1 cellular context compared by ENCODE assay signal in the genomic region with DNA sequence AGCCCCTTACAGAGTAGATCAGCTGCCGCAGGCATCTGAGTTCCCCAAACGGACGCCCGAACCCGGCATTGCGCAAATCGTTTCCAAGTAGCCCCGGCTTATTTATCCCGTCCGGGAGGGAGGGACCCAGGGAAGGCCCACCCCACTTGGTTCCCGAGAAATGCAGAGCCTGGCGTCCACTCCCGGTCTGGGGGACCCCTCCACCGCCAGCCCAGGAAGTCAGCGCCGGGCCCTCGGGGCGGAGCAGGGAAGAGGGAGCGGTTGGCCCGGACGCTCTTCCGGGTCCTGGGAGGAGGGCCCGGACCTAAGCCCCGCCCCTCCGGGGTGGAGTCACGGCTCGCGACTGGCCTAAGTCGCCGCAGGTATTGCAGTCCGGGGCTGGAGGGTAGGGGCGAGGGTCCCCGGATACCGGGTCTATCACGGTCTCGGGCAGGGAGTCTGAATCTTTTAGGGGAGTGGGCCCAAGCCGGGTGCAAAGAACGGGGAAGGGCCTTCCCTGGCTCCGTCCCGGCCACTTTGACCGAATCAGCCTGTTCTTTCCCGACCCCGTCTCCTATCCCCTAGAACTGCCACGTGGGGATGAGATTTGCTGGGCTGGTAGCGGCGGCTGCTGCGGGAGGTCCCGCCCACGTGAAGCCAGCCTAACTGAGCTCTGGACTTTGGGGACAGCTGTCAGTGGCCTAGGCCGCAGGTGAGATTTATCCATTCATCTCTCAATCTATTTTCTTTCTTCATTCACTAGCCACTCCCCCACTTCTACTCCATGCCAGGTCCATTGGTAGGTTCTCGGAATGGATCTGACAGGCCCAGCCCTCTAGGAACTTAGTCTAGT.
TF ChIP-seq lines count a peak whose summit lies in the region.

A gene with protein sequence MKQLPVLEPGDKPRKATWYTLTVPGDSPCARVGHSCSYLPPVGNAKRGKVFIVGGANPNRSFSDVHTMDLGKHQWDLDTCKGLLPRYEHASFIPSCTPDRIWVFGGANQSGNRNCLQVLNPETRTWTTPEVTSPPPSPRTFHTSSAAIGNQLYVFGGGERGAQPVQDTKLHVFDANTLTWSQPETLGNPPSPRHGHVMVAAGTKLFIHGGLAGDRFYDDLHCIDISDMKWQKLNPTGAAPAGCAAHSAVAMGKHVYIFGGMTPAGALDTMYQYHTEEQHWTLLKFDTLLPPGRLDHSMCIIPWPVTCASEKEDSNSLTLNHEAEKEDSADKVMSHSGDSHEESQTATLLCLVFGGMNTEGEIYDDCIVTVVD (plus strand): TSS at position 327 of the 832 bp plus-strand sequence. CDS start 2,472 bp downstream, outside the sequence.

TF ChIP-seq in K562, 482 proteins besides CTCF, POLR2A, EP300 and RAD21 (continued from another document and continues in another):
- TF ChIP-seq, protein P1, sequence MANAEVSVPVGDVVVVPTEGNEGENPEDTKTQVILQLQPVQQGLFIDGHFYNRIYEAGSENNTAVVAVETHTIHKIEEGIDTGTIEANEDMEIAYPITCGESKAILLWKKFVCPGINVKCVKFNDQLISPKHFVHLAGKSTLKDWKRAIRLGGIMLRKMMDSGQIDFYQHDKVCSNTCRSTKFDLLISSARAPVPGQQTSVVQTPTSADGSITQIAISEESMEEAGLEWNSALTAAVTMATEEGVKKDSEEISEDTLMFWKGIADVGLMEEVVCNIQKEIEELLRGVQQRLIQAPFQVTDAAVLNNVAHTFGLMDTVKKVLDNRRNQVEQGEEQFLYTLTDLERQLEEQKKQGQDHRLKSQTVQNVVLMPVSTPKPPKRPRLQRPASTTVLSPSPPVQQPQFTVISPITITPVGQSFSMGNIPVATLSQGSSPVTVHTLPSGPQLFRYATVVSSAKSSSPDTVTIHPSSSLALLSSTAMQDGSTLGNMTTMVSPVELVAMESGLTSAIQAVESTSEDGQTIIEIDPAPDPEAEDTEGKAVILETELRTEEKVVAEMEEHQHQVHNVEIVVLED (CRISPR knock-in tag; IDR thresholded peaks at IDR 0.05) = peak; percentile 21; the same call in 1 of the 2 replicates
- TF ChIP-seq, protein P2, sequence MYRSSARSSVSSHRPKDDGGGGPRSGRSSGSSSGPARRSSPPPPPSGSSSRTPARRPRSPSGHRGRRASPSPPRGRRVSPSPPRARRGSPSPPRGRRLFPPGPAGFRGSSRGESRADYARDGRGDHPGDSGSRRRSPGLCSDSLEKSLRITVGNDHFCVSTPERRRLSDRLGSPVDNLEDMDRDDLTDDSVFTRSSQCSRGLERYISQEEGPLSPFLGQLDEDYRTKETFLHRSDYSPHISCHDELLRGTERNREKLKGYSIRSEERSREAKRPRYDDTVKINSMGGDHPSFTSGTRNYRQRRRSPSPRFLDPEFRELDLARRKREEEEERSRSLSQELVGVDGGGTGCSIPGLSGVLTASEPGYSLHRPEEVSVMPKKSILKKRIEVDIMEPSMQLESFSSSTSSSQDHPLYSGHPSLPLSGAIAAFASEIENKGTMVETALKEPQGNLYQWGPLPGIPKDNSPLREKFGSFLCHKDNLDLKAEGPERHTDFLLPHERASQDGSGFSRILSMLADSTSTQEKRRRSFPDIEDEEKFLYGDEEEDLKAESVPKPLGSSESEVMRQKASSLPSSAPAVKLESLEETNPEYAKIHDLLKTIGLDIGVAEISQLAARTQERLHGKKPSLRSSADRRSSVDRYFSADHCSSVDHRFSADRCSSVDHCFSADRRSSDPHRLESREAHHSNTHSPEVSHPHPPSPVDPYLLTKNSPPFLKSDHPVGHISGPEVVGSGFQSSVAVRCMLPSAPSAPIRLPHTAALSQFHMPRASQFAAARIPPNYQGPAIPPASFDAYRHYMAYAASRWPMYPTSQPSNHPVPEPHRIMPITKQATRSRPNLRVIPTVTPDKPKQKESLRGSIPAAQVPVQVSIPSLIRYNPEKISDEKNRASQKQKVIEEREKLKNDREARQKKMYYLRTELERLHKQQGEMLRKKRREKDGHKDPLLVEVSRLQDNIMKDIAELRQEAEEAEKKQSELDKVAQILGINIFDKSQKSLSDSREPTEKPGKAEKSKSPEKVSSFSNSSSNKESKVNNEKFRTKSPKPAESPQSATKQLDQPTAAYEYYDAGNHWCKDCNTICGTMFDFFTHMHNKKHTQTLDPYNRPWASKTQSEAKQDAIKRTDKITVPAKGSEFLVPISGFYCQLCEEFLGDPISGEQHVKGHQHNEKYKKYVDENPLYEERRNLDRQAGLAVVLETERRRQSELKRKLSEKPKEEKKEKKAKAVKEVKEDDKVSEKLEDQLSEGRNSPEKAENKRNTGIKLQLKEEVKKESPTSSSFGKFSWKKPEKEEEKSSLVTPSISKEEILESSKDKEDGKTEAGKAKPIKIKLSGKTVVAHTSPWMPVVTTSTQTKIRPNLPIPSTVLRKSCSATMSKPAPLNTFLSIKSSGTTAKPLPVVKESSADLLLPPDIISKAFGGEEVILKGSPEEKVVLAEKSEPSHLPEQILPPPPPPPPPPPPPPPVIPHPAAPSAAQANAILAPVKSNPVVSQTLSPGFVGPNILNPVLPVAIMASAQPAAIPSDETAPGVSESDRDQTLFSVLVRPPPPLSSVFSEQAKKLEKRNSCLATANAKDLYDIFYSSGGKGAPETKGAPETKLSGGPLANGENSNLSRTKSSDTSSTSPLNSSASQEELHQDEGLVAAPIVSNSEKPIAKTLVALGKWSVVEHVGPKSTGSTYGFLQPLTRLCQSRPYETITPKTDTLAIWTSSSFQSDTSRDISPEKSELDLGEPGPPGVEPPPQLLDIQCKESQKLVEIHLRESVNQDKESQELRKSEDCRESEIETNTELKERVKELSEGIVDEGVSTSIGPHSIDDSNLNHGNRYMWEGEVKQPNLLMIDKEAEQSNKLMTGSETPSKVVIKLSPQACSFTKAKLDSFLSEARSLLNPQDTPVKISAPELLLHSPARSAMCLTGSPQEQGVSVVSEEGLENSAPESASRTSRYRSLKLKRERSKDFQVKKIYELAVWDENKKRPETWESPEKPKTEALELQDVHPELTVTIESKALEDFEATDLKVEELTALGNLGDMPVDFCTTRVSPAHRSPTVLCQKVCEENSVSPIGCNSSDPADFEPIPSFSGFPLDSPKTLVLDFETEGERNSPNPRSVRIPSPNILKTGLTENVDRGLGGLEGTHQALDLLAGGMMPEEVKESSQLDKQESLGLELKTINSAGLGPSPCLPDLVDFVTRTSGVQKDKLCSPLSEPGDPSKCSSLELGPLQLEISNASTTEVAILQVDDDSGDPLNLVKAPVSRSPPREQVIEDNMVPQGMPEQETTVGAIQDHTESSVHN (IDR thresholded peaks at IDR 0.05; ENCODE audit: borderline replicate concordance in 1 of 2, low read depth in 1 of 2) = no peak; a peak in 1 of 4 replicates
- TF ChIP-seq, protein P3, sequence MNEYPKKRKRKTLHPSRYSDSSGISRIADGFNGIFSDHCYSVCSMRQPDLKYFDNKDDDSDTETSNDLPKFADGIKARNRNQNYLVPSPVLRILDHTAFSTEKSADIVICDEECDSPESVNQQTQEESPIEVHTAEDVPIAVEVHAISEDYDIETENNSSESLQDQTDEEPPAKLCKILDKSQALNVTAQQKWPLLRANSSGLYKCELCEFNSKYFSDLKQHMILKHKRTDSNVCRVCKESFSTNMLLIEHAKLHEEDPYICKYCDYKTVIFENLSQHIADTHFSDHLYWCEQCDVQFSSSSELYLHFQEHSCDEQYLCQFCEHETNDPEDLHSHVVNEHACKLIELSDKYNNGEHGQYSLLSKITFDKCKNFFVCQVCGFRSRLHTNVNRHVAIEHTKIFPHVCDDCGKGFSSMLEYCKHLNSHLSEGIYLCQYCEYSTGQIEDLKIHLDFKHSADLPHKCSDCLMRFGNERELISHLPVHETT (CRISPR knock-in tag; conservative IDR thresholded peaks at IDR 0.05 in 1 of 2, IDR thresholded peaks at IDR 0.05 in 1 of 2) = peak in 1 of 2 experiments; percentile 45; a peak in 1 of 4 replicates
- no peak for TF ChIP-seq PHF21A (IDR thresholded peaks at IDR 0.05; ENCODE audit: borderline replicate concordance, low read depth)
- peak; percentile 37 for TF ChIP-seq ZFP36 (IDR thresholded peaks at IDR 0.05; ENCODE audit: low read depth, low read length, partially characterized antibody)
- no peak for TF ChIP-seq ETS2 (tag; IDR thresholded peaks at IDR 0.05; ENCODE audit: borderline replicate concordance, poor library complexity, severe bottlenecking)
- peak; percentile 97 for TF ChIP-seq CEBPB (tag; IDR thresholded peaks at IDR 0.05)
- no peak for TF ChIP-seq ZNF561 (CRISPR knock-in tag; conservative IDR thresholded peaks at IDR 0.05)
- TF ChIP-seq ZNF3 (CRISPR knock-in tag; IDR thresholded peaks at IDR 0.05) = no peak
- no peak for TF ChIP-seq OTX1 (CRISPR knock-in tag; IDR thresholded peaks at IDR 0.05)
- TF ChIP-seq TBP (optimal IDR thresholded peaks at IDR 0.05; ENCODE audit: low read depth, low read length) = peak; percentile 68
- TF ChIP-seq, protein P4, sequence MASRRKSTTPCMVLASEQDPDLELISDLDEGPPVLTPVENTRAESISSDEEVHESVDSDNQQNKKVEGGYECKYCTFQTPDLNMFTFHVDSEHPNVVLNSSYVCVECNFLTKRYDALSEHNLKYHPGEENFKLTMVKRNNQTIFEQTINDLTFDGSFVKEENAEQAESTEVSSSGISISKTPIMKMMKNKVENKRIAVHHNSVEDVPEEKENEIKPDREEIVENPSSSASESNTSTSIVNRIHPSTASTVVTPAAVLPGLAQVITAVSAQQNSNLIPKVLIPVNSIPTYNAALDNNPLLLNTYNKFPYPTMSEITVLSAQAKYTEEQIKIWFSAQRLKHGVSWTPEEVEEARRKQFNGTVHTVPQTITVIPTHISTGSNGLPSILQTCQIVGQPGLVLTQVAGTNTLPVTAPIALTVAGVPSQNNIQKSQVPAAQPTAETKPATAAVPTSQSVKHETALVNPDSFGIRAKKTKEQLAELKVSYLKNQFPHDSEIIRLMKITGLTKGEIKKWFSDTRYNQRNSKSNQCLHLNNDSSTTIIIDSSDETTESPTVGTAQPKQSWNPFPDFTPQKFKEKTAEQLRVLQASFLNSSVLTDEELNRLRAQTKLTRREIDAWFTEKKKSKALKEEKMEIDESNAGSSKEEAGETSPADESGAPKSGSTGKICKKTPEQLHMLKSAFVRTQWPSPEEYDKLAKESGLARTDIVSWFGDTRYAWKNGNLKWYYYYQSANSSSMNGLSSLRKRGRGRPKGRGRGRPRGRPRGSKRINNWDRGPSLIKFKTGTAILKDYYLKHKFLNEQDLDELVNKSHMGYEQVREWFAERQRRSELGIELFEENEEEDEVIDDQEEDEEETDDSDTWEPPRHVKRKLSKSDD (conservative IDR thresholded peaks at IDR 0.05; ENCODE audit: low read length) = 0 out of 2 replicates have a peak, but pooled peaks have one; percentile 17
- TF ChIP-seq, protein P5, sequence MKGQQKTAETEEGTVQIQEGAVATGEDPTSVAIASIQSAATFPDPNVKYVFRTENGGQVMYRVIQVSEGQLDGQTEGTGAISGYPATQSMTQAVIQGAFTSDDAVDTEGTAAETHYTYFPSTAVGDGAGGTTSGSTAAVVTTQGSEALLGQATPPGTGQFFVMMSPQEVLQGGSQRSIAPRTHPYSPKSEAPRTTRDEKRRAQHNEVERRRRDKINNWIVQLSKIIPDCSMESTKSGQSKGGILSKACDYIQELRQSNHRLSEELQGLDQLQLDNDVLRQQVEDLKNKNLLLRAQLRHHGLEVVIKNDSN (CRISPR knock-in tag; IDR thresholded peaks at IDR 0.05) = peak; percentile 82
- TF ChIP-seq, protein P6, sequence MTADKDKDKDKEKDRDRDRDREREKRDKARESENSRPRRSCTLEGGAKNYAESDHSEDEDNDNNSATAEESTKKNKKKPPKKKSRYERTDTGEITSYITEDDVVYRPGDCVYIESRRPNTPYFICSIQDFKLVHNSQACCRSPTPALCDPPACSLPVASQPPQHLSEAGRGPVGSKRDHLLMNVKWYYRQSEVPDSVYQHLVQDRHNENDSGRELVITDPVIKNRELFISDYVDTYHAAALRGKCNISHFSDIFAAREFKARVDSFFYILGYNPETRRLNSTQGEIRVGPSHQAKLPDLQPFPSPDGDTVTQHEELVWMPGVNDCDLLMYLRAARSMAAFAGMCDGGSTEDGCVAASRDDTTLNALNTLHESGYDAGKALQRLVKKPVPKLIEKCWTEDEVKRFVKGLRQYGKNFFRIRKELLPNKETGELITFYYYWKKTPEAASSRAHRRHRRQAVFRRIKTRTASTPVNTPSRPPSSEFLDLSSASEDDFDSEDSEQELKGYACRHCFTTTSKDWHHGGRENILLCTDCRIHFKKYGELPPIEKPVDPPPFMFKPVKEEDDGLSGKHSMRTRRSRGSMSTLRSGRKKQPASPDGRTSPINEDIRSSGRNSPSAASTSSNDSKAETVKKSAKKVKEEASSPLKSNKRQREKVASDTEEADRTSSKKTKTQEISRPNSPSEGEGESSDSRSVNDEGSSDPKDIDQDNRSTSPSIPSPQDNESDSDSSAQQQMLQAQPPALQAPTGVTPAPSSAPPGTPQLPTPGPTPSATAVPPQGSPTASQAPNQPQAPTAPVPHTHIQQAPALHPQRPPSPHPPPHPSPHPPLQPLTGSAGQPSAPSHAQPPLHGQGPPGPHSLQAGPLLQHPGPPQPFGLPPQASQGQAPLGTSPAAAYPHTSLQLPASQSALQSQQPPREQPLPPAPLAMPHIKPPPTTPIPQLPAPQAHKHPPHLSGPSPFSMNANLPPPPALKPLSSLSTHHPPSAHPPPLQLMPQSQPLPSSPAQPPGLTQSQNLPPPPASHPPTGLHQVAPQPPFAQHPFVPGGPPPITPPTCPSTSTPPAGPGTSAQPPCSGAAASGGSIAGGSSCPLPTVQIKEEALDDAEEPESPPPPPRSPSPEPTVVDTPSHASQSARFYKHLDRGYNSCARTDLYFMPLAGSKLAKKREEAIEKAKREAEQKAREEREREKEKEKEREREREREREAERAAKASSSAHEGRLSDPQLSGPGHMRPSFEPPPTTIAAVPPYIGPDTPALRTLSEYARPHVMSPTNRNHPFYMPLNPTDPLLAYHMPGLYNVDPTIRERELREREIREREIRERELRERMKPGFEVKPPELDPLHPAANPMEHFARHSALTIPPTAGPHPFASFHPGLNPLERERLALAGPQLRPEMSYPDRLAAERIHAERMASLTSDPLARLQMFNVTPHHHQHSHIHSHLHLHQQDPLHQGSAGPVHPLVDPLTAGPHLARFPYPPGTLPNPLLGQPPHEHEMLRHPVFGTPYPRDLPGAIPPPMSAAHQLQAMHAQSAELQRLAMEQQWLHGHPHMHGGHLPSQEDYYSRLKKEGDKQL (CRISPR knock-in tag; IDR thresholded peaks at IDR 0.05; ENCODE audit: borderline replicate concordance) = no peak
- TF ChIP-seq, protein P7, sequence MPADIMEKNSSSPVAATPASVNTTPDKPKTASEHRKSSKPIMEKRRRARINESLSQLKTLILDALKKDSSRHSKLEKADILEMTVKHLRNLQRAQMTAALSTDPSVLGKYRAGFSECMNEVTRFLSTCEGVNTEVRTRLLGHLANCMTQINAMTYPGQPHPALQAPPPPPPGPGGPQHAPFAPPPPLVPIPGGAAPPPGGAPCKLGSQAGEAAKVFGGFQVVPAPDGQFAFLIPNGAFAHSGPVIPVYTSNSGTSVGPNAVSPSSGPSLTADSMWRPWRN (IDR thresholded peaks at IDR 0.05; ENCODE audit: low read depth) = peak; percentile 14; the same call in 1 of the 2 replicates
- TF ChIP-seq NCOA4 (IDR thresholded peaks at IDR 0.05; ENCODE audit: partially characterized antibody) = no peak
- no peak for TF ChIP-seq TCF7L2 (IDR thresholded peaks at IDR 0.05; ENCODE audit: low read depth, low read length)
- TF ChIP-seq SRF (CRISPR knock-in tag; IDR thresholded peaks at IDR 0.05) = peak in 1 of 2 experiments; percentile 69; a peak in 2 of 4 replicates
- TF ChIP-seq ZBTB7A (IDR thresholded peaks at IDR 0.05; ENCODE audit: borderline replicate concordance, control insufficient read depth, low read depth, low read length) = peak; percentile 95
